24 cellular contexts compared by ENCODE assay signal in genomic region chr11:13705710-13706109, GRCh38.
"Had no signal": no experiment of that assay in that cellular context is flagged by ENCODE, and none has a peak within 500 bp of the region (broad histone marks: within the 10 kb centered on the region; RNA-seq: fewer than 3 reads in every experiment).

No MANE protein-coding gene starts in this region.

- H3K4me1 Mint-ChIP-seq: activated CD4-positive, alpha-beta memory T cell treated with anti-CD3 and anti-CD28 coated beads, Interleukin-2, amount 10 ng/mL, durations not matched to agents 7 days and 5 days; activated CD4-positive, alpha-beta T cell treated with anti-CD3 and anti-CD28 coated beads for 36 hours; activated T-helper 17 cell treated with anti-CD3 and anti-CD28 coated beads, Interleukin-2, amount 50 U/mL, for 72 hours had no signal

- DNase-seq: activated CD4-positive, alpha-beta memory T cell treated with anti-CD3 and anti-CD28 coated beads, Interleukin-2, amount 10 ng/mL, durations not matched to agents 7 days and 5 days; activated CD4-positive, alpha-beta T cell treated with anti-CD3 and anti-CD28 coated beads for 36 hours; activated CD4-positive, alpha-beta T cell treated with anti-CD3 and anti-CD28 coated beads, Interleukin-2, amount 50 U/mL, for 1 hour; activated gamma-delta T cell; activated naive CD4-positive, alpha-beta T cell treated with anti-CD3 and anti-CD28 coated beads for 36 hours; activated T-cell treated with anti-CD3 and anti-CD28 coated beads for 4 hours; activated T-cell treated with anti-CD3 and anti-CD28 coated beads, Interleukin-2, amount 50 U/mL, for 48 hours; amygdala; brain microvascular endothelial cell; Karpas-422; MM.1S; NCI-H146; NCI-H187 treated with DMSO at 0.1 percent for 48 hours; NCI-H2081 treated with DMSO at 0.1 percent for 48 hours; NCI-H2171; NCI-H2227 treated with DMSO at 0.1 percent for 48 hours; NCI-H526; NCI-H82; SIG-M5 had no signal

- H3K27ac Mint-ChIP-seq: activated CD4-positive, alpha-beta memory T cell treated with anti-CD3 and anti-CD28 coated beads, Interleukin-2, amount 10 ng/mL, durations not matched to agents 7 days and 5 days; activated CD4-positive, alpha-beta T cell treated with anti-CD3 and anti-CD28 coated beads for 36 hours; activated naive CD4-positive, alpha-beta T cell treated with anti-CD3 and anti-CD28 coated beads for 36 hours; activated naive CD8-positive, alpha-beta T cell; activated T-helper 17 cell treated with anti-CD3 and anti-CD28 coated beads, Interleukin-2, amount 50 U/mL, for 72 hours had no signal

- H3K9me3 Mint-ChIP-seq: activated CD4-positive, alpha-beta memory T cell treated with anti-CD3 and anti-CD28 coated beads, Interleukin-2, amount 10 ng/mL, durations not matched to agents 7 days and 5 days; activated naive CD4-positive, alpha-beta T cell treated with anti-CD3 and anti-CD28 coated beads for 36 hours; activated T-helper 17 cell treated with anti-CD3 and anti-CD28 coated beads, Interleukin-2, amount 50 U/mL, for 72 hours had no signal

- ATAC-seq: activated CD4-positive, alpha-beta T cell treated with anti-CD3 and anti-CD28 coated beads for 36 hours; activated T-helper 17 cell treated with anti-CD3 and anti-CD28 coated beads, Interleukin-2, amount 50 U/mL, for 72 hours; K562 had no signal

- H3K4me3 ChIP-seq: cardiac muscle cell, K562 had no signal

- H3K27ac ChIP-seq: brain microvascular endothelial cell, cardiac muscle cell, VCaP had no signal

- H3K27me3 Mint-ChIP-seq: activated CD4-positive, alpha-beta memory T cell treated with anti-CD3 and anti-CD28 coated beads, Interleukin-2, amount 10 ng/mL, durations not matched to agents 7 days and 5 days; activated CD4-positive, alpha-beta T cell treated with anti-CD3 and anti-CD28 coated beads for 36 hours; activated naive CD8-positive, alpha-beta T cell; activated T-helper 17 cell treated with anti-CD3 and anti-CD28 coated beads, Interleukin-2, amount 50 U/mL, for 72 hours had no signal

- H3K4me3 Mint-ChIP-seq: activated CD4-positive, alpha-beta memory T cell treated with anti-CD3 and anti-CD28 coated beads, Interleukin-2, amount 10 ng/mL, durations not matched to agents 7 days and 5 days; activated CD4-positive, alpha-beta T cell treated with anti-CD3 and anti-CD28 coated beads for 36 hours; activated naive CD4-positive, alpha-beta T cell treated with anti-CD3 and anti-CD28 coated beads for 36 hours; activated naive CD8-positive, alpha-beta T cell; activated T-helper 17 cell treated with anti-CD3 and anti-CD28 coated beads, Interleukin-2, amount 50 U/mL, for 72 hours had no signal

- H3K27me3 ChIP-seq: brain microvascular endothelial cell, cardiac muscle cell had no signal
